In the genomic region with DNA sequence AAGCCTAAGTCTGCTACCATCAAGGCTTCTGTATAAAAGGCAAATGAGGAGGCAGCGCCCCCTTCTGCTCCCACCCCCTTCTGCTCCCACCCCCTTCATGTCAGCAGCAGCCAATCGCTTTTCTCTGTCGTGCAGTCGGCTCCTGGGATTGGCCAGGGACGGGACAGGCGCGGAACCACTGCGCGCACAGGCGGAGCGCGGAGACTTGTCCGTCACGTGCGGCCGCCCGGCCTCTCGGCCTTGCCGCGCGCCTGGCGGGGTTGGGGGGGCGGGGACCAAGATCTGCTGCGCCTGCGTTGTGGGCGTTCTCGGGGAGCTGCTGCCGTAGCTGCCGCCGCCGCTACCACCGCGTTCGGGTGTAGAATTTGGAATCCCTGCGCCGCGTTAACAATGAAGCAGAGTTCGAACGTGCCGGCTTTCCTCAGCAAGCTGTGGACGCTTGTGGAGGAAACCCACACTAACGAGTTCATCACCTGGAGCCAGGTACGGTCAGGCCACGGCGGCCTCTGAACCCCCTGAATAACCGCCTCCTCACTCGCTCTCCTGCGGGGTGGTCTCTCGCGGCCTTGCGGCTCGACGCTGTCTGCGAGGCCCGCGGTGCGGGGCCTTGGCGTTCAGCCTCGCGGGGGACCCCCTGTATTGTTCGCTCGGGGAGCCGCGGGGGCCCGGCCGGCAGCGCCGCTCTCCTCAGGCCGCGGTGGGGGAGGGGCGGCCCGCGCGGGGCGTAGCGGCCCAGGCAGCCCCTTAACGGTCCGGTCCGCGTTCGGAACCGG, we compare ENCODE assay signal across 1 cellular context.
TF ChIP-seq lines count a peak whose summit lies in the region.

A gene with protein sequence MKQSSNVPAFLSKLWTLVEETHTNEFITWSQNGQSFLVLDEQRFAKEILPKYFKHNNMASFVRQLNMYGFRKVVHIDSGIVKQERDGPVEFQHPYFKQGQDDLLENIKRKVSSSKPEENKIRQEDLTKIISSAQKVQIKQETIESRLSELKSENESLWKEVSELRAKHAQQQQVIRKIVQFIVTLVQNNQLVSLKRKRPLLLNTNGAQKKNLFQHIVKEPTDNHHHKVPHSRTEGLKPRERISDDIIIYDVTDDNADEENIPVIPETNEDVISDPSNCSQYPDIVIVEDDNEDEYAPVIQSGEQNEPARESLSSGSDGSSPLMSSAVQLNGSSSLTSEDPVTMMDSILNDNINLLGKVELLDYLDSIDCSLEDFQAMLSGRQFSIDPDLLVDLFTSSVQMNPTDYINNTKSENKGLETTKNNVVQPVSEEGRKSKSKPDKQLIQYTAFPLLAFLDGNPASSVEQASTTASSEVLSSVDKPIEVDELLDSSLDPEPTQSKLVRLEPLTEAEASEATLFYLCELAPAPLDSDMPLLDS (plus strand): TSS at position 305 of the 773 bp plus-strand sequence. CDS start 86 bp downstream, at position 391.

TF ChIP-seq in K562, 482 proteins besides CTCF, POLR2A, EP300 and RAD21 (continued from another document and continues in another):
- TF ChIP-seq HCFC1 (IDR thresholded peaks at IDR 0.05; ENCODE audit: low read depth, low read length) (no peak), MTA1 (IDR thresholded peaks at IDR 0.05; ENCODE audit: borderline replicate concordance) (no peak), NFIC (IDR thresholded peaks at IDR 0.05) (no peak), ZNF830 (CRISPR knock-in tag; IDR thresholded peaks at IDR 0.05) (no peak), ZFP1 (CRISPR knock-in tag; IDR thresholded peaks at IDR 0.05) (no peak), MCM5 (IDR thresholded peaks at IDR 0.05; ENCODE audit: low read depth) (no peak), SMAD3 (CRISPR knock-in tag; conservative IDR thresholded peaks at IDR 0.05) (no peak), PHF8 (IDR thresholded peaks at IDR 0.05; ENCODE audit: borderline replicate concordance, low read length) (peak; percentile 87; the same call in 1 of the 2 replicates), ASH1L (IDR thresholded peaks at IDR 0.05; ENCODE audit: borderline replicate concordance, low read depth, partially characterized antibody) (peak; percentile 81), RBFOX2 (IDR thresholded peaks at IDR 0.05; ENCODE audit: low read depth, low read length) (peak; percentile 84), NELFE (IDR thresholded peaks at IDR 0.05; ENCODE audit: insufficient read depth, insufficient read length) (no peak), ZNF717 (CRISPR knock-in tag; IDR thresholded peaks at IDR 0.05) (no peak)
- TF ChIP-seq, protein P1, sequence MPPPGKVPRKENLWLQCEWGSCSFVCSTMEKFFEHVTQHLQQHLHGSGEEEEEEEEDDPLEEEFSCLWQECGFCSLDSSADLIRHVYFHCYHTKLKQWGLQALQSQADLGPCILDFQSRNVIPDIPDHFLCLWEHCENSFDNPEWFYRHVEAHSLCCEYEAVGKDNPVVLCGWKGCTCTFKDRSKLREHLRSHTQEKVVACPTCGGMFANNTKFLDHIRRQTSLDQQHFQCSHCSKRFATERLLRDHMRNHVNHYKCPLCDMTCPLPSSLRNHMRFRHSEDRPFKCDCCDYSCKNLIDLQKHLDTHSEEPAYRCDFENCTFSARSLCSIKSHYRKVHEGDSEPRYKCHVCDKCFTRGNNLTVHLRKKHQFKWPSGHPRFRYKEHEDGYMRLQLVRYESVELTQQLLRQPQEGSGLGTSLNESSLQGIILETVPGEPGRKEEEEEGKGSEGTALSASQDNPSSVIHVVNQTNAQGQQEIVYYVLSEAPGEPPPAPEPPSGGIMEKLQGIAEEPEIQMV (tag; conservative IDR thresholded peaks at IDR 0.05; ENCODE audit: low read depth), result no peak
- TF ChIP-seq, protein P2, sequence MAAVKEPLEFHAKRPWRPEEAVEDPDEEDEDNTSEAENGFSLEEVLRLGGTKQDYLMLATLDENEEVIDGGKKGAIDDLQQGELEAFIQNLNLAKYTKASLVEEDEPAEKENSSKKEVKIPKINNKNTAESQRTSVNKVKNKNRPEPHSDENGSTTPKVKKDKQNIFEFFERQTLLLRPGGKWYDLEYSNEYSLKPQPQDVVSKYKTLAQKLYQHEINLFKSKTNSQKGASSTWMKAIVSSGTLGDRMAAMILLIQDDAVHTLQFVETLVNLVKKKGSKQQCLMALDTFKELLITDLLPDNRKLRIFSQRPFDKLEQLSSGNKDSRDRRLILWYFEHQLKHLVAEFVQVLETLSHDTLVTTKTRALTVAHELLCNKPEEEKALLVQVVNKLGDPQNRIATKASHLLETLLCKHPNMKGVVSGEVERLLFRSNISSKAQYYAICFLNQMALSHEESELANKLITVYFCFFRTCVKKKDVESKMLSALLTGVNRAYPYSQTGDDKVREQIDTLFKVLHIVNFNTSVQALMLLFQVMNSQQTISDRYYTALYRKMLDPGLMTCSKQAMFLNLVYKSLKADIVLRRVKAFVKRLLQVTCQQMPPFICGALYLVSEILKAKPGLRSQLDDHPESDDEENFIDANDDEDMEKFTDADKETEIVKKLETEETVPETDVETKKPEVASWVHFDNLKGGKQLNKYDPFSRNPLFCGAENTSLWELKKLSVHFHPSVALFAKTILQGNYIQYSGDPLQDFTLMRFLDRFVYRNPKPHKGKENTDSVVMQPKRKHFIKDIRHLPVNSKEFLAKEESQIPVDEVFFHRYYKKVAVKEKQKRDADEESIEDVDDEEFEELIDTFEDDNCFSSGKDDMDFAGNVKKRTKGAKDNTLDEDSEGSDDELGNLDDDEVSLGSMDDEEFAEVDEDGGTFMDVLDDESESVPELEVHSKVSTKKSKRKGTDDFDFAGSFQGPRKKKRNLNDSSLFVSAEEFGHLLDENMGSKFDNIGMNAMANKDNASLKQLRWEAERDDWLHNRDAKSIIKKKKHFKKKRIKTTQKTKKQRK (IDR thresholded peaks at IDR 0.05; ENCODE audit: borderline replicate concordance, low read depth, low read length), result peak; percentile 13; the same call in 1 of the 2 replicates
- TF ChIP-seq, protein P3, sequence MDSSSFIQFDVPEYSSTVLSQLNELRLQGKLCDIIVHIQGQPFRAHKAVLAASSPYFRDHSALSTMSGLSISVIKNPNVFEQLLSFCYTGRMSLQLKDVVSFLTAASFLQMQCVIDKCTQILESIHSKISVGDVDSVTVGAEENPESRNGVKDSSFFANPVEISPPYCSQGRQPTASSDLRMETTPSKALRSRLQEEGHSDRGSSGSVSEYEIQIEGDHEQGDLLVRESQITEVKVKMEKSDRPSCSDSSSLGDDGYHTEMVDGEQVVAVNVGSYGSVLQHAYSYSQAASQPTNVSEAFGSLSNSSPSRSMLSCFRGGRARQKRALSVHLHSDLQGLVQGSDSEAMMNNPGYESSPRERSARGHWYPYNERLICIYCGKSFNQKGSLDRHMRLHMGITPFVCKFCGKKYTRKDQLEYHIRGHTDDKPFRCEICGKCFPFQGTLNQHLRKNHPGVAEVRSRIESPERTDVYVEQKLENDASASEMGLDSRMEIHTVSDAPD (CRISPR knock-in tag; IDR thresholded peaks at IDR 0.05), result no peak
- TF ChIP-seq, protein P4, sequence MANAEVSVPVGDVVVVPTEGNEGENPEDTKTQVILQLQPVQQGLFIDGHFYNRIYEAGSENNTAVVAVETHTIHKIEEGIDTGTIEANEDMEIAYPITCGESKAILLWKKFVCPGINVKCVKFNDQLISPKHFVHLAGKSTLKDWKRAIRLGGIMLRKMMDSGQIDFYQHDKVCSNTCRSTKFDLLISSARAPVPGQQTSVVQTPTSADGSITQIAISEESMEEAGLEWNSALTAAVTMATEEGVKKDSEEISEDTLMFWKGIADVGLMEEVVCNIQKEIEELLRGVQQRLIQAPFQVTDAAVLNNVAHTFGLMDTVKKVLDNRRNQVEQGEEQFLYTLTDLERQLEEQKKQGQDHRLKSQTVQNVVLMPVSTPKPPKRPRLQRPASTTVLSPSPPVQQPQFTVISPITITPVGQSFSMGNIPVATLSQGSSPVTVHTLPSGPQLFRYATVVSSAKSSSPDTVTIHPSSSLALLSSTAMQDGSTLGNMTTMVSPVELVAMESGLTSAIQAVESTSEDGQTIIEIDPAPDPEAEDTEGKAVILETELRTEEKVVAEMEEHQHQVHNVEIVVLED (CRISPR knock-in tag; IDR thresholded peaks at IDR 0.05), result no peak; the same call in 1 of the 2 replicates
- TF ChIP-seq, protein P5, sequence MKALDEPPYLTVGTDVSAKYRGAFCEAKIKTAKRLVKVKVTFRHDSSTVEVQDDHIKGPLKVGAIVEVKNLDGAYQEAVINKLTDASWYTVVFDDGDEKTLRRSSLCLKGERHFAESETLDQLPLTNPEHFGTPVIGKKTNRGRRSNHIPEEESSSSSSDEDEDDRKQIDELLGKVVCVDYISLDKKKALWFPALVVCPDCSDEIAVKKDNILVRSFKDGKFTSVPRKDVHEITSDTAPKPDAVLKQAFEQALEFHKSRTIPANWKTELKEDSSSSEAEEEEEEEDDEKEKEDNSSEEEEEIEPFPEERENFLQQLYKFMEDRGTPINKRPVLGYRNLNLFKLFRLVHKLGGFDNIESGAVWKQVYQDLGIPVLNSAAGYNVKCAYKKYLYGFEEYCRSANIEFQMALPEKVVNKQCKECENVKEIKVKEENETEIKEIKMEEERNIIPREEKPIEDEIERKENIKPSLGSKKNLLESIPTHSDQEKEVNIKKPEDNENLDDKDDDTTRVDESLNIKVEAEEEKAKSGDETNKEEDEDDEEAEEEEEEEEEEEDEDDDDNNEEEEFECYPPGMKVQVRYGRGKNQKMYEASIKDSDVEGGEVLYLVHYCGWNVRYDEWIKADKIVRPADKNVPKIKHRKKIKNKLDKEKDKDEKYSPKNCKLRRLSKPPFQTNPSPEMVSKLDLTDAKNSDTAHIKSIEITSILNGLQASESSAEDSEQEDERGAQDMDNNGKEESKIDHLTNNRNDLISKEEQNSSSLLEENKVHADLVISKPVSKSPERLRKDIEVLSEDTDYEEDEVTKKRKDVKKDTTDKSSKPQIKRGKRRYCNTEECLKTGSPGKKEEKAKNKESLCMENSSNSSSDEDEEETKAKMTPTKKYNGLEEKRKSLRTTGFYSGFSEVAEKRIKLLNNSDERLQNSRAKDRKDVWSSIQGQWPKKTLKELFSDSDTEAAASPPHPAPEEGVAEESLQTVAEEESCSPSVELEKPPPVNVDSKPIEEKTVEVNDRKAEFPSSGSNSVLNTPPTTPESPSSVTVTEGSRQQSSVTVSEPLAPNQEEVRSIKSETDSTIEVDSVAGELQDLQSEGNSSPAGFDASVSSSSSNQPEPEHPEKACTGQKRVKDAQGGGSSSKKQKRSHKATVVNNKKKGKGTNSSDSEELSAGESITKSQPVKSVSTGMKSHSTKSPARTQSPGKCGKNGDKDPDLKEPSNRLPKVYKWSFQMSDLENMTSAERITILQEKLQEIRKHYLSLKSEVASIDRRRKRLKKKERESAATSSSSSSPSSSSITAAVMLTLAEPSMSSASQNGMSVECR (CRISPR knock-in tag; IDR thresholded peaks at IDR 0.05), result peak; percentile 66; the same call in 1 of the 2 replicates
- TF ChIP-seq, protein P6, sequence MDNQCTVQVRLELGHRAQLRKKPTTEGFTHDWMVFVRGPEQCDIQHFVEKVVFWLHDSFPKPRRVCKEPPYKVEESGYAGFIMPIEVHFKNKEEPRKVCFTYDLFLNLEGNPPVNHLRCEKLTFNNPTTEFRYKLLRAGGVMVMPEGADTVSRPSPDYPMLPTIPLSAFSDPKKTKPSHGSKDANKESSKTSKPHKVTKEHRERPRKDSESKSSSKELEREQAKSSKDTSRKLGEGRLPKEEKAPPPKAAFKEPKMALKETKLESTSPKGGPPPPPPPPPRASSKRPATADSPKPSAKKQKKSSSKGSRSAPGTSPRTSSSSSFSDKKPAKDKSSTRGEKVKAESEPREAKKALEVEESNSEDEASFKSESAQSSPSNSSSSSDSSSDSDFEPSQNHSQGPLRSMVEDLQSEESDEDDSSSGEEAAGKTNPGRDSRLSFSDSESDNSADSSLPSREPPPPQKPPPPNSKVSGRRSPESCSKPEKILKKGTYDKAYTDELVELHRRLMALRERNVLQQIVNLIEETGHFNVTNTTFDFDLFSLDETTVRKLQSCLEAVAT (IDR thresholded peaks at IDR 0.05), result 0 out of 4 replicates have a peak, but pooled peaks of 1 of the 2 experiments have one; percentile 45
- TF ChIP-seq, protein P7, sequence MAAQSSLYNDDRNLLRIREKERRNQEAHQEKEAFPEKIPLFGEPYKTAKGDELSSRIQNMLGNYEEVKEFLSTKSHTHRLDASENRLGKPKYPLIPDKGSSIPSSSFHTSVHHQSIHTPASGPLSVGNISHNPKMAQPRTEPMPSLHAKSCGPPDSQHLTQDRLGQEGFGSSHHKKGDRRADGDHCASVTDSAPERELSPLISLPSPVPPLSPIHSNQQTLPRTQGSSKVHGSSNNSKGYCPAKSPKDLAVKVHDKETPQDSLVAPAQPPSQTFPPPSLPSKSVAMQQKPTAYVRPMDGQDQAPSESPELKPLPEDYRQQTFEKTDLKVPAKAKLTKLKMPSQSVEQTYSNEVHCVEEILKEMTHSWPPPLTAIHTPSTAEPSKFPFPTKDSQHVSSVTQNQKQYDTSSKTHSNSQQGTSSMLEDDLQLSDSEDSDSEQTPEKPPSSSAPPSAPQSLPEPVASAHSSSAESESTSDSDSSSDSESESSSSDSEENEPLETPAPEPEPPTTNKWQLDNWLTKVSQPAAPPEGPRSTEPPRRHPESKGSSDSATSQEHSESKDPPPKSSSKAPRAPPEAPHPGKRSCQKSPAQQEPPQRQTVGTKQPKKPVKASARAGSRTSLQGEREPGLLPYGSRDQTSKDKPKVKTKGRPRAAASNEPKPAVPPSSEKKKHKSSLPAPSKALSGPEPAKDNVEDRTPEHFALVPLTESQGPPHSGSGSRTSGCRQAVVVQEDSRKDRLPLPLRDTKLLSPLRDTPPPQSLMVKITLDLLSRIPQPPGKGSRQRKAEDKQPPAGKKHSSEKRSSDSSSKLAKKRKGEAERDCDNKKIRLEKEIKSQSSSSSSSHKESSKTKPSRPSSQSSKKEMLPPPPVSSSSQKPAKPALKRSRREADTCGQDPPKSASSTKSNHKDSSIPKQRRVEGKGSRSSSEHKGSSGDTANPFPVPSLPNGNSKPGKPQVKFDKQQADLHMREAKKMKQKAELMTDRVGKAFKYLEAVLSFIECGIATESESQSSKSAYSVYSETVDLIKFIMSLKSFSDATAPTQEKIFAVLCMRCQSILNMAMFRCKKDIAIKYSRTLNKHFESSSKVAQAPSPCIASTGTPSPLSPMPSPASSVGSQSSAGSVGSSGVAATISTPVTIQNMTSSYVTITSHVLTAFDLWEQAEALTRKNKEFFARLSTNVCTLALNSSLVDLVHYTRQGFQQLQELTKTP (IDR thresholded peaks at IDR 0.05; ENCODE audit: low read depth in 1 of 2, partially characterized antibody in 2 of 2), result no peak
- TF ChIP-seq, protein P8, sequence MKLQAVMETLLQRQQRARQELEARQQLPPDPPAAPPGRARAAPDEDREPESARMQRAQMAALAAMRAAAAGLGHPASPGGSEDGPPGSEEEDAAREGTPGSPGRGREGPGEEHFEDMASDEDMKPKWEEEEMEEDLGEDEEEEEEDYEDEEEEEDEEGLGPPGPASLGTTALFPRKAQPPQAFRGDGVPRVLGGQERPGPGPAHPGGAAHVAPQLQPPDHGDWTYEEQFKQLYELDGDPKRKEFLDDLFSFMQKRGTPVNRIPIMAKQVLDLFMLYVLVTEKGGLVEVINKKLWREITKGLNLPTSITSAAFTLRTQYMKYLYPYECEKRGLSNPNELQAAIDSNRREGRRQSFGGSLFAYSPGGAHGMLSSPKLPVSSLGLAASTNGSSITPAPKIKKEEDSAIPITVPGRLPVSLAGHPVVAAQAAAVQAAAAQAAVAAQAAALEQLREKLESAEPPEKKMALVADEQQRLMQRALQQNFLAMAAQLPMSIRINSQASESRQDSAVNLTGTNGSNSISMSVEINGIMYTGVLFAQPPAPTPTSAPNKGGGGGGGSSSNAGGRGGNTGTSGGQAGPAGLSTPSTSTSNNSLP (IDR thresholded peaks at IDR 0.05; ENCODE audit: borderline replicate concordance, low read depth, low read length), result no peak
- TF ChIP-seq, protein P9, sequence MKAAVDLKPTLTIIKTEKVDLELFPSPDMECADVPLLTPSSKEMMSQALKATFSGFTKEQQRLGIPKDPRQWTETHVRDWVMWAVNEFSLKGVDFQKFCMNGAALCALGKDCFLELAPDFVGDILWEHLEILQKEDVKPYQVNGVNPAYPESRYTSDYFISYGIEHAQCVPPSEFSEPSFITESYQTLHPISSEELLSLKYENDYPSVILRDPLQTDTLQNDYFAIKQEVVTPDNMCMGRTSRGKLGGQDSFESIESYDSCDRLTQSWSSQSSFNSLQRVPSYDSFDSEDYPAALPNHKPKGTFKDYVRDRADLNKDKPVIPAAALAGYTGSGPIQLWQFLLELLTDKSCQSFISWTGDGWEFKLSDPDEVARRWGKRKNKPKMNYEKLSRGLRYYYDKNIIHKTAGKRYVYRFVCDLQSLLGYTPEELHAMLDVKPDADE (conservative IDR thresholded peaks at IDR 0.05; ENCODE audit: control insufficient read depth, low read depth, low read length), result no peak
